ENCODE assay signal across 8 cellular contexts in genomic region chr17:63477471-63478440, GRCh38. TPM values are rescaled to one million over a fixed set of nuclear protein-coding genes. Genes with fewer than 3 reads are reported as not detected.
DNase-seq lines count a peak whose midpoint lies in the region; ATAC-seq and TF ChIP-seq lines count a peak whose summit lies in the region.

No MANE protein-coding gene starts in this region.

- no peak for TF ChIP-seq EP300 in esophagus muscularis mucosa (IDR thresholded peaks at IDR 0.05)

- H3K36me3 Mint-ChIP-seq in activated naive CD4-positive, alpha-beta T cell treated with anti-CD3 and anti-CD28 coated beads, Interleukin-2, amount 50 U/mL, for 24 hours = no peaks in the 10 kb centered on the region
- no peaks in the 10 kb centered on the region for H3K36me3 Mint-ChIP-seq in progenitor cell of endocrine pancreas (ENCODE audit: insufficient read depth)

- WGBS in esophagus muscularis mucosa = 12% methylated on average over 19 of the region's 45 CpGs

- H3K4me1 ChIP-seq in RWPE2 (ENCODE audit: insufficient read depth, poor library complexity, severe bottlenecking) = no peaks in the 10 kb centered on the region
- H3K4me1 ChIP-seq in esophagus muscularis mucosa = peaks cover 33 to 49% (median 43%) of the 10 kb centered on the region in 4 donors

- no peak overlapping the region for H3K27ac Mint-ChIP-seq in activated naive CD4-positive, alpha-beta T cell treated with anti-CD3 and anti-CD28 coated beads, Interleukin-2, amount 50 U/mL, for 24 hours
- peak overlapping the region; percentile 33 for H3K27ac Mint-ChIP-seq in progenitor cell of endocrine pancreas

- DNase-seq in activated naive CD4-positive, alpha-beta T cell (lab: John Stamatoyannopoulos, UW) = no peak
- DNase-seq in RWPE2 (ENCODE audit: low spot score) = no peak
- no peak for DNase-seq in esophagus muscularis mucosa (ENCODE audit: extremely low spot score)
- no peak for DNase-seq in progenitor cell of endocrine pancreas (ENCODE audit: low spot score, unreplicated experiment)
- no peak for DNase-seq in NCI-H128 (lab: John Stamatoyannopoulos, UW; ENCODE audit: unreplicated experiment)
- no peak for DNase-seq in mucosa of gallbladder (ENCODE audit: low spot score)

- H3K9me3 Mint-ChIP-seq in activated naive CD4-positive, alpha-beta T cell treated with anti-CD3 and anti-CD28 coated beads, Interleukin-2, amount 50 U/mL, for 24 hours = no peaks in the 10 kb centered on the region
- H3K9me3 Mint-ChIP-seq in progenitor cell of endocrine pancreas (ENCODE audit: low read depth) = no peaks in the 10 kb centered on the region

- H3K4me1 Mint-ChIP-seq in activated naive CD4-positive, alpha-beta T cell treated with anti-CD3 and anti-CD28 coated beads, Interleukin-2, amount 50 U/mL, for 24 hours = peaks cover 7% of the 10 kb centered on the region
- H3K4me1 Mint-ChIP-seq in progenitor cell of endocrine pancreas (ENCODE audit: low read depth) = peaks cover 7% of the 10 kb centered on the region

- H3K36me3 ChIP-seq in RWPE2 (ENCODE audit: low read depth) (no peaks in the 10 kb centered on the region), esophagus muscularis mucosa (peaks cover 0 to 3% (median 0%) of the 10 kb centered on the region in 4 donors)

- TF ChIP-seq CTCF in RWPE2 (IDR thresholded peaks at IDR 0.05; ENCODE audit: poor library complexity, severe bottlenecking) (no peak), esophagus muscularis mucosa (IDR thresholded peaks at IDR 0.05) (no peak), progenitor cell of endocrine pancreas (IDR thresholded peaks at IDR 0.05; ENCODE audit: unreplicated experiment) (no peak)

- peak overlapping the region; percentile 76 for H3K4me3 Mint-ChIP-seq in activated naive CD4-positive, alpha-beta T cell treated with anti-CD3 and anti-CD28 coated beads, Interleukin-2, amount 50 U/mL, for 24 hours
- peak overlapping the region; percentile 80 for H3K4me3 Mint-ChIP-seq in progenitor cell of endocrine pancreas (ENCODE audit: low read depth)

- peaks cover 15% of the 10 kb centered on the region for H3K27me3 Mint-ChIP-seq in activated naive CD4-positive, alpha-beta T cell treated with anti-CD3 and anti-CD28 coated beads, Interleukin-2, amount 50 U/mL, for 24 hours
- H3K27me3 Mint-ChIP-seq in progenitor cell of endocrine pancreas = peaks cover 29% of the 10 kb centered on the region

- H3K27me3 ChIP-seq in RWPE2 (ENCODE audit: insufficient read depth, poor library complexity, severe bottlenecking) (peaks cover 10% of the 10 kb centered on the region), esophagus muscularis mucosa (peaks cover 0 to 72% (median 22%) of the 10 kb centered on the region in 4 donors)

- H3K9me3 ChIP-seq in RWPE2 (ENCODE audit: severe bottlenecking) (no peaks in the 10 kb centered on the region), esophagus muscularis mucosa (no peaks in the 10 kb centered on the region)

- H3K27ac ChIP-seq in RWPE2 (ENCODE audit: poor library complexity, severe bottlenecking) (no peak overlapping the region), esophagus muscularis mucosa (replicated peaks in 1 of 4) (peak overlapping the region in 2 of 4 donors; percentile 23 to 25)

- H3K4me3 ChIP-seq in RWPE2 (ENCODE audit: severe bottlenecking) (peak overlapping the region; percentile 30), esophagus muscularis mucosa (peak overlapping the region; percentile 60 to 72 (median 65))

- ATAC-seq in RWPE2 (ENCODE audit: low read depth) = no peak
- no peak for ATAC-seq in HG03097 (IDR thresholded peaks at IDR 0.05; ENCODE audit: low FRiP score, unreplicated experiment)

- no peak for TF ChIP-seq POLR2A in esophagus muscularis mucosa (IDR thresholded peaks at IDR 0.05; ENCODE audit: low read depth)

- intact Hi-C loops in esophagus muscularis mucosa (cut with DNase I) = loop anchor here (5.0 kb wide), 1 partner anchor 40 kb away; no protein-coding TSS in a partner anchor

RNA-seq across cellular contexts. Expression of gene ACE, which starts 0.9 kb away (rescaled TPM):
- total RNA-seq in esophagus muscularis mucosa (1 to 10 TPM; 2.5 to 9.6 (median 4.9) TPM), progenitor cell of endocrine pancreas (6.4 and 6.8 TPM in 2 replicates), mucosa of gallbladder (22.8 TPM)

RNA-seq across cellular contexts. Expression of gene CYB561, which starts 31.6 kb away (rescaled TPM):
- total RNA-seq in esophagus muscularis mucosa (10 to 100 TPM in 3 of 4 donors, 1 to 10 TPM in 1; 8.8 to 17.0 (median 13.2) TPM), progenitor cell of endocrine pancreas (34.5 and 37.3 TPM in 2 replicates), mucosa of gallbladder (74.3 TPM)

RNA-seq across cellular contexts. Expression of gene KCNH6, which starts 45.4 kb away (rescaled TPM):
- total RNA-seq in esophagus muscularis mucosa (not detected), progenitor cell of endocrine pancreas (12.0 and 13.2 TPM in 2 replicates), mucosa of gallbladder (not detected)

Comparison
In these comparisons a context has a peak if more than half of its experiments do, and no peak if none do; other contexts are left out.
1. RNA of gene KCNH6, which starts 45.4 kb away (total RNA-seq): 12.0 to 13.2 TPM in progenitor cell of endocrine pancreas; not detected in mucosa of gallbladder (single experiment) and not detected in esophagus muscularis mucosa; every median in the first group is over 10 times any median in the second.